ENCODE assay signal across 1 cellular context in the genomic region with DNA sequence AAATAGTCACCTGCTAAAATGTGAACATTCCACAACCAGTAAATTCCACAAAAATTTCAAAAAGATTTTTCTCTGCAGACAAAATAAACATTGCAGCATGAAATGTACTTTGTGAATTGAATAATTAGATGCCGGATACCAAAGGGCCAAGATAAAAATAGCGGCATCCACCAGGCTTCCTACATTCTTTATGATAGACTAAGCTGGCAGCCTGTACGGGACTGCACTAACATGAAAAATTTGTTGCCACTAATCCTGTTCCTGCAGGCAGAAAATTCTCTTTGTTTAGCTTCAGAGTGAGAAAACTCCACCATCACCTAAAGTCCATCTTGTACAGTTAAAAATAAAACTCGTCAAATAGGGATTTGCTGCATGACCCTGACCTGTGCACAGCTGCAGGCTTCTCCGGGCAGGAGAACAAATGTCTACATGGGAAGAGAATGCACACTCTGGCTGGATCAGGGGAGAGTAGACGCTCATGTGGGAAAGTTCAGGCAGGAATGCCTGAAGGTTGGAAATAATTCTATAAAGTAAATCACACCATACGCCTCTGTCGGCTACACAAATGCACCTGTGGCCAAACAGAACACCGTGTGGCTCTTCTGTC.
TF ChIP-seq lines count a peak whose summit lies in the region.

No MANE protein-coding gene starts in this region.

TF ChIP-seq in HepG2, 621 proteins besides CTCF, POLR2A, EP300 and RAD21 (continues in another document):
- TF ChIP-seq IKZF4 (CRISPR knock-in tag; IDR thresholded peaks at IDR 0.05; ENCODE audit: borderline replicate concordance, low read depth, not compliant biosample characterization) (no peak), KLF12 (CRISPR knock-in tag; IDR thresholded peaks at IDR 0.05; ENCODE audit: borderline replicate concordance) (no peak), SMC3 (IDR thresholded peaks at IDR 0.05; ENCODE audit: low read length) (no peak), ZNF562 (CRISPR knock-in tag; IDR thresholded peaks at IDR 0.05; ENCODE audit: borderline replicate concordance) (no peak), ZNF619 (CRISPR knock-in tag; IDR thresholded peaks at IDR 0.05) (no peak), MEF2D (CRISPR knock-in tag; IDR thresholded peaks at IDR 0.05) (peak; percentile 78; the same call in 1 of the 2 replicates), CBFB (CRISPR knock-in tag; IDR thresholded peaks at IDR 0.05) (no peak), ZNF335 (CRISPR knock-in tag; IDR thresholded peaks at IDR 0.05) (no peak), SMAD3 (CRISPR knock-in tag; IDR thresholded peaks at IDR 0.05) (no peak), SOX6 (IDR thresholded peaks at IDR 0.05) (no peak), SOX6 (CRISPR knock-in tag; IDR thresholded peaks at IDR 0.05) (peak; percentile 47; the same call in 1 of the 2 replicates), XBP1 (CRISPR knock-in tag; IDR thresholded peaks at IDR 0.05) (no peak), NCOA5 (CRISPR knock-in tag; IDR thresholded peaks at IDR 0.05) (no peak), SOX13 (IDR thresholded peaks at IDR 0.05) (no peak), SOX13 (CRISPR knock-in tag; conservative IDR thresholded peaks at IDR 0.05 in 1 of 2, IDR thresholded peaks at IDR 0.05 in 1 of 2) (peak in 1 of 2 experiments; percentile 31; a peak in 1 of 4 replicates), ZNF225 (CRISPR knock-in tag; IDR thresholded peaks at IDR 0.05) (no peak), CREM (IDR thresholded peaks at IDR 0.05) (no peak), CREM (CRISPR knock-in tag; IDR thresholded peaks at IDR 0.05) (no peak), ZNF232 (CRISPR knock-in tag; IDR thresholded peaks at IDR 0.05; ENCODE audit: borderline replicate concordance) (no peak), HNF4A (CRISPR knock-in tag; IDR thresholded peaks at IDR 0.05) (peak; percentile 53), NR2F6 (IDR thresholded peaks at IDR 0.05) (peak; percentile 61), NR2F6 (CRISPR knock-in tag; IDR thresholded peaks at IDR 0.05) (peak; percentile 51; the same call in 1 of the 2 replicates)
- TF ChIP-seq, protein P1, sequence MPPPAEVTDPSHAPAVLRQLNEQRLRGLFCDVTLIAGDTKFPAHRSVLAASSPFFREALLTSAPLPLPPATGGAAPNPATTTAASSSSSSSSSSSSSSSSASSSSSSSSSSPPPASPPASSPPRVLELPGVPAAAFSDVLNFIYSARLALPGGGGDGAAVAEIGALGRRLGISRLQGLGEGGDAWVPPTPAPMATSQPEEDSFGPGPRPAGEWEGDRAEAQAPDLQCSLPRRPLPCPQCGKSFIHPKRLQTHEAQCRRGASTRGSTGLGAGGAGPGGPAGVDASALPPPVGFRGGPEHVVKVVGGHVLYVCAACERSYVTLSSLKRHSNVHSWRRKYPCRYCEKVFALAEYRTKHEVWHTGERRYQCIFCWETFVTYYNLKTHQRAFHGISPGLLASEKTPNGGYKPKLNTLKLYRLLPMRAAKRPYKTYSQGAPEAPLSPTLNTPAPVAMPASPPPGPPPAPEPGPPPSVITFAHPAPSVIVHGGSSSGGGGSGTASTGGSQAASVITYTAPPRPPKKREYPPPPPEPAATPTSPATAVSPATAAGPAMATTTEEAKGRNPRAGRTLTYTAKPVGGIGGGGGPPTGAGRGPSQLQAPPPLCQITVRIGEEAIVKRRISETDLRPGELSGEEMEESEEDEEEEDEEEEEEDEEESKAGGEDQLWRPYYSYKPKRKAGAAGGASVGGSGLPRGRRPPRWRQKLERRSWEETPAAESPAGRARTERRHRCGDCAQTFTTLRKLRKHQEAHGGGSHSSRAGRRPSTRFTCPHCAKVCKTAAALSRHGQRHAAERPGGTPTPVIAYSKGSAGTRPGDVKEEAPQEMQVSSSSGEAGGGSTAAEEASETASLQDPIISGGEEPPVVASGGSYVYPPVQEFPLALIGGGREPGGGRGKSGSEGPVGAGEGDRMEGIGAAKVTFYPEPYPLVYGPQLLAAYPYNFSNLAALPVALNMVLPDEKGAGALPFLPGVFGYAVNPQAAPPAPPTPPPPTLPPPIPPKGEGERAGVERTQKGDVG (CRISPR knock-in tag; IDR thresholded peaks at IDR 0.05; ENCODE audit: borderline replicate concordance) = no peak
- TF ChIP-seq, protein P2, sequence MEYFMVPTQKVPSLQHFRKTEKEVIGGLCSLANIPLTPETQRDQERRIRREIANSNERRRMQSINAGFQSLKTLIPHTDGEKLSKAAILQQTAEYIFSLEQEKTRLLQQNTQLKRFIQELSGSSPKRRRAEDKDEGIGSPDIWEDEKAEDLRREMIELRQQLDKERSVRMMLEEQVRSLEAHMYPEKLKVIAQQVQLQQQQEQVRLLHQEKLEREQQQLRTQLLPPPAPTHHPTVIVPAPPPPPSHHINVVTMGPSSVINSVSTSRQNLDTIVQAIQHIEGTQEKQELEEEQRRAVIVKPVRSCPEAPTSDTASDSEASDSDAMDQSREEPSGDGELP (IDR thresholded peaks at IDR 0.05; ENCODE audit: borderline replicate concordance, low read depth) = peak; percentile 54; the same call in 1 of the 2 replicates
- TF ChIP-seq, protein P3, sequence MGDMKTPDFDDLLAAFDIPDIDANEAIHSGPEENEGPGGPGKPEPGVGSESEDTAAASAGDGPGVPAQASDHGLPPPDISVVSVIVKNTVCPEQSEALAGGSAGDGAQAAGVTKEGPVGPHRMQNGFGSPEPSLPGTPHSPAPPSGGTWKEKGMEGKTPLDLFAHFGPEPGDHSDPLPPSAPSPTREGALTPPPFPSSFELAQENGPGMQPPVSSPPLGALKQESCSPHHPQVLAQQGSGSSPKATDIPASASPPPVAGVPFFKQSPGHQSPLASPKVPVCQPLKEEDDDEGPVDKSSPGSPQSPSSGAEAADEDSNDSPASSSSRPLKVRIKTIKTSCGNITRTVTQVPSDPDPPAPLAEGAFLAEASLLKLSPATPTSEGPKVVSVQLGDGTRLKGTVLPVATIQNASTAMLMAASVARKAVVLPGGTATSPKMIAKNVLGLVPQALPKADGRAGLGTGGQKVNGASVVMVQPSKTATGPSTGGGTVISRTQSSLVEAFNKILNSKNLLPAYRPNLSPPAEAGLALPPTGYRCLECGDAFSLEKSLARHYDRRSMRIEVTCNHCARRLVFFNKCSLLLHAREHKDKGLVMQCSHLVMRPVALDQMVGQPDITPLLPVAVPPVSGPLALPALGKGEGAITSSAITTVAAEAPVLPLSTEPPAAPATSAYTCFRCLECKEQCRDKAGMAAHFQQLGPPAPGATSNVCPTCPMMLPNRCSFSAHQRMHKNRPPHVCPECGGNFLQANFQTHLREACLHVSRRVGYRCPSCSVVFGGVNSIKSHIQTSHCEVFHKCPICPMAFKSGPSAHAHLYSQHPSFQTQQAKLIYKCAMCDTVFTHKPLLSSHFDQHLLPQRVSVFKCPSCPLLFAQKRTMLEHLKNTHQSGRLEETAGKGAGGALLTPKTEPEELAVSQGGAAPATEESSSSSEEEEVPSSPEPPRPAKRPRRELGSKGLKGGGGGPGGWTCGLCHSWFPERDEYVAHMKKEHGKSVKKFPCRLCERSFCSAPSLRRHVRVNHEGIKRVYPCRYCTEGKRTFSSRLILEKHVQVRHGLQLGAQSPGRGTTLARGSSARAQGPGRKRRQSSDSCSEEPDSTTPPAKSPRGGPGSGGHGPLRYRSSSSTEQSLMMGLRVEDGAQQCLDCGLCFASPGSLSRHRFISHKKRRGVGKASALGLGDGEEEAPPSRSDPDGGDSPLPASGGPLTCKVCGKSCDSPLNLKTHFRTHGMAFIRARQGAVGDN (CRISPR knock-in tag; IDR thresholded peaks at IDR 0.05) = no peak
- TF ChIP-seq, protein P4, sequence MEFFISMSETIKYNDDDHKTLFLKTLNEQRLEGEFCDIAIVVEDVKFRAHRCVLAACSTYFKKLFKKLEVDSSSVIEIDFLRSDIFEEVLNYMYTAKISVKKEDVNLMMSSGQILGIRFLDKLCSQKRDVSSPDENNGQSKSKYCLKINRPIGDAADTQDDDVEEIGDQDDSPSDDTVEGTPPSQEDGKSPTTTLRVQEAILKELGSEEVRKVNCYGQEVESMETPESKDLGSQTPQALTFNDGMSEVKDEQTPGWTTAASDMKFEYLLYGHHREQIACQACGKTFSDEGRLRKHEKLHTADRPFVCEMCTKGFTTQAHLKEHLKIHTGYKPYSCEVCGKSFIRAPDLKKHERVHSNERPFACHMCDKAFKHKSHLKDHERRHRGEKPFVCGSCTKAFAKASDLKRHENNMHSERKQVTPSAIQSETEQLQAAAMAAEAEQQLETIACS (CRISPR knock-in tag; IDR thresholded peaks at IDR 0.05) = no peak
- TF ChIP-seq, protein P5, sequence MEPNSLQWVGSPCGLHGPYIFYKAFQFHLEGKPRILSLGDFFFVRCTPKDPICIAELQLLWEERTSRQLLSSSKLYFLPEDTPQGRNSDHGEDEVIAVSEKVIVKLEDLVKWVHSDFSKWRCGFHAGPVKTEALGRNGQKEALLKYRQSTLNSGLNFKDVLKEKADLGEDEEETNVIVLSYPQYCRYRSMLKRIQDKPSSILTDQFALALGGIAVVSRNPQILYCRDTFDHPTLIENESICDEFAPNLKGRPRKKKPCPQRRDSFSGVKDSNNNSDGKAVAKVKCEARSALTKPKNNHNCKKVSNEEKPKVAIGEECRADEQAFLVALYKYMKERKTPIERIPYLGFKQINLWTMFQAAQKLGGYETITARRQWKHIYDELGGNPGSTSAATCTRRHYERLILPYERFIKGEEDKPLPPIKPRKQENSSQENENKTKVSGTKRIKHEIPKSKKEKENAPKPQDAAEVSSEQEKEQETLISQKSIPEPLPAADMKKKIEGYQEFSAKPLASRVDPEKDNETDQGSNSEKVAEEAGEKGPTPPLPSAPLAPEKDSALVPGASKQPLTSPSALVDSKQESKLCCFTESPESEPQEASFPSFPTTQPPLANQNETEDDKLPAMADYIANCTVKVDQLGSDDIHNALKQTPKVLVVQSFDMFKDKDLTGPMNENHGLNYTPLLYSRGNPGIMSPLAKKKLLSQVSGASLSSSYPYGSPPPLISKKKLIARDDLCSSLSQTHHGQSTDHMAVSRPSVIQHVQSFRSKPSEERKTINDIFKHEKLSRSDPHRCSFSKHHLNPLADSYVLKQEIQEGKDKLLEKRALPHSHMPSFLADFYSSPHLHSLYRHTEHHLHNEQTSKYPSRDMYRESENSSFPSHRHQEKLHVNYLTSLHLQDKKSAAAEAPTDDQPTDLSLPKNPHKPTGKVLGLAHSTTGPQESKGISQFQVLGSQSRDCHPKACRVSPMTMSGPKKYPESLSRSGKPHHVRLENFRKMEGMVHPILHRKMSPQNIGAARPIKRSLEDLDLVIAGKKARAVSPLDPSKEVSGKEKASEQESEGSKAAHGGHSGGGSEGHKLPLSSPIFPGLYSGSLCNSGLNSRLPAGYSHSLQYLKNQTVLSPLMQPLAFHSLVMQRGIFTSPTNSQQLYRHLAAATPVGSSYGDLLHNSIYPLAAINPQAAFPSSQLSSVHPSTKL (CRISPR knock-in tag; IDR thresholded peaks at IDR 0.05) = peak; percentile 17; the same call in 1 of the 2 replicates
- TF ChIP-seq, protein P6, sequence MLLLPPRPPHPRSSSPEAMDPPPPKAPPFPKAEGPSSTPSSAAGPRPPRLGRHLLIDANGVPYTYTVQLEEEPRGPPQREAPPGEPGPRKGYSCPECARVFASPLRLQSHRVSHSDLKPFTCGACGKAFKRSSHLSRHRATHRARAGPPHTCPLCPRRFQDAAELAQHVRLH (CRISPR knock-in tag; IDR thresholded peaks at IDR 0.05; ENCODE audit: borderline replicate concordance, low read depth) = no peak
- TF ChIP-seq, protein P7, sequence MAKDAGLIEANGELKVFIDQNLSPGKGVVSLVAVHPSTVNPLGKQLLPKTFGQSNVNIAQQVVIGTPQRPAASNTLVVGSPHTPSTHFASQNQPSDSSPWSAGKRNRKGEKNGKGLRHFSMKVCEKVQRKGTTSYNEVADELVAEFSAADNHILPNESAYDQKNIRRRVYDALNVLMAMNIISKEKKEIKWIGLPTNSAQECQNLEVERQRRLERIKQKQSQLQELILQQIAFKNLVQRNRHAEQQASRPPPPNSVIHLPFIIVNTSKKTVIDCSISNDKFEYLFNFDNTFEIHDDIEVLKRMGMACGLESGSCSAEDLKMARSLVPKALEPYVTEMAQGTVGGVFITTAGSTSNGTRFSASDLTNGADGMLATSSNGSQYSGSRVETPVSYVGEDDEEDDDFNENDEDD (CRISPR knock-in tag; IDR thresholded peaks at IDR 0.05; ENCODE audit: borderline replicate concordance) = no peak
- TF ChIP-seq, protein P8, sequence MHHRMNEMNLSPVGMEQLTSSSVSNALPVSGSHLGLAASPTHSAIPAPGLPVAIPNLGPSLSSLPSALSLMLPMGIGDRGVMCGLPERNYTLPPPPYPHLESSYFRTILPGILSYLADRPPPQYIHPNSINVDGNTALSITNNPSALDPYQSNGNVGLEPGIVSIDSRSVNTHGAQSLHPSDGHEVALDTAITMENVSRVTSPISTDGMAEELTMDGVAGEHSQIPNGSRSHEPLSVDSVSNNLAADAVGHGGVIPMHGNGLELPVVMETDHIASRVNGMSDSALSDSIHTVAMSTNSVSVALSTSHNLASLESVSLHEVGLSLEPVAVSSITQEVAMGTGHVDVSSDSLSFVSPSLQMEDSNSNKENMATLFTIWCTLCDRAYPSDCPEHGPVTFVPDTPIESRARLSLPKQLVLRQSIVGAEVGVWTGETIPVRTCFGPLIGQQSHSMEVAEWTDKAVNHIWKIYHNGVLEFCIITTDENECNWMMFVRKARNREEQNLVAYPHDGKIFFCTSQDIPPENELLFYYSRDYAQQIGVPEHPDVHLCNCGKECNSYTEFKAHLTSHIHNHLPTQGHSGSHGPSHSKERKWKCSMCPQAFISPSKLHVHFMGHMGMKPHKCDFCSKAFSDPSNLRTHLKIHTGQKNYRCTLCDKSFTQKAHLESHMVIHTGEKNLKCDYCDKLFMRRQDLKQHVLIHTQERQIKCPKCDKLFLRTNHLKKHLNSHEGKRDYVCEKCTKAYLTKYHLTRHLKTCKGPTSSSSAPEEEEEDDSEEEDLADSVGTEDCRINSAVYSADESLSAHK (CRISPR knock-in tag; IDR thresholded peaks at IDR 0.05; ENCODE audit: borderline replicate concordance) = no peak
